Comparison of ENCODE assay signal across 1 cellular context in the genomic region with DNA sequence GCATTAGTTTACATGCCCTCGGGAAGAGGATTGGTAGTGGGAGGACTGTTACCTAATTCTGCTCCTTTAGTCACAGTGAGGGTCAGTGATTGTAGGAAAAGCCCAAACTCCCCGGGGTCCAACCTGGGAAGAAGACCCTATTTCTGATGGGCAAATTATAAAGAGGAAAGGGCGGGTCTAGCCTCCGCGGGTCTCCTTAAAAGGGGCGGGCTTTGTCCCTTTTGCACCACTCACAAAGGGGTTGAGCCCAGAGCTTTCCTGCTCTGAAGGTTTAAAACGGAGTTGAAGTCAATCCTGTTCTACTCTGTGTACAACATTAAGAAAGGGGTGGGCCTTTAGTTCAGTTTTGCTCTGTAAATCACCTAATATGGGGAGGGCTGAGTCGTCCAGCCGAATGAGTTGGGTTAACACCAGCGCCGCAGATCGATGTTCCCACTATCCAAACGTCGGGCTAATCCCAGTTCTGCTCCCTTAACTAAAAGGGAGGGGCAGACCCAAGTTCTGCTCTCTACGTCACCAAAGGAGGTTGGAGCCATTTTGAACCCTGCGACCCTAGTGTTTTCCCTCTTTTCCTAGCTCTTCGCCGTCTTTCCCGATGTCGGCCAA.
TF ChIP-seq lines count a peak whose summit lies in the region.

No MANE protein-coding gene starts in this region.

TF ChIP-seq in HepG2, 621 proteins besides CTCF, POLR2A, EP300 and RAD21 (continued from another document and continues in another):
- TF ChIP-seq, protein P1, sequence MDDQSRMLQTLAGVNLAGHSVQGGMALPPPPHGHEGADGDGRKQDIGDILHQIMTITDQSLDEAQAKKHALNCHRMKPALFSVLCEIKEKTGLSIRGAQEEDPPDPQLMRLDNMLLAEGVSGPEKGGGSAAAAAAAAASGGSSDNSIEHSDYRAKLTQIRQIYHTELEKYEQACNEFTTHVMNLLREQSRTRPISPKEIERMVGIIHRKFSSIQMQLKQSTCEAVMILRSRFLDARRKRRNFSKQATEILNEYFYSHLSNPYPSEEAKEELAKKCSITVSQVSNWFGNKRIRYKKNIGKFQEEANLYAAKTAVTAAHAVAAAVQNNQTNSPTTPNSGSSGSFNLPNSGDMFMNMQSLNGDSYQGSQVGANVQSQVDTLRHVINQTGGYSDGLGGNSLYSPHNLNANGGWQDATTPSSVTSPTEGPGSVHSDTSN (CRISPR knock-in tag; IDR thresholded peaks at IDR 0.05; ENCODE audit: borderline replicate concordance) = no peak
- TF ChIP-seq ZNF264 (CRISPR knock-in tag; IDR thresholded peaks at IDR 0.05) = no peak
- TF ChIP-seq ZNF124 (CRISPR knock-in tag; IDR thresholded peaks at IDR 0.05) = no peak
- no peak for TF ChIP-seq TAF15 (IDR thresholded peaks at IDR 0.05; ENCODE audit: low read depth, low read length, poor library complexity, severe bottlenecking)
- no peak for TF ChIP-seq HNRNPLL (IDR thresholded peaks at IDR 0.05; ENCODE audit: low read depth, low read length, poor library complexity, severe bottlenecking)
- TF ChIP-seq, protein P2, sequence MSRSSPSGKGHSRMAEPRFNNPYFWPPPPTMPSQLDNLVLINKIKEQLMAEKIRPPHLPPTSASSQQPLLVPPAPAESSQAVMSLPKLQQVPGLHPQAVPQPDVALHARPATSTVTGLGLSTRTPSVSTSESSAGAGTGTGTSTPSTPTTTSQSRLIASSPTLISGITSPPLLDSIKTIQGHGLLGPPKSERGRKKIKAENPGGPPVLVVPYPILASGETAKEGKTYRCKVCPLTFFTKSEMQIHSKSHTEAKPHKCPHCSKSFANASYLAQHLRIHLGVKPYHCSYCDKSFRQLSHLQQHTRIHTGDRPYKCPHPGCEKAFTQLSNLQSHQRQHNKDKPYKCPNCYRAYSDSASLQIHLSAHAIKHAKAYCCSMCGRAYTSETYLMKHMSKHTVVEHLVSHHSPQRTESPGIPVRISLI (CRISPR knock-in tag; IDR thresholded peaks at IDR 0.05; ENCODE audit: borderline replicate concordance) = no peak
- TF ChIP-seq MAFF (IDR thresholded peaks at IDR 0.05; ENCODE audit: low read depth, low read length) = no peak
- no peak for TF ChIP-seq ZFP36L1 (CRISPR knock-in tag; IDR thresholded peaks at IDR 0.05)
- TF ChIP-seq, protein P3, sequence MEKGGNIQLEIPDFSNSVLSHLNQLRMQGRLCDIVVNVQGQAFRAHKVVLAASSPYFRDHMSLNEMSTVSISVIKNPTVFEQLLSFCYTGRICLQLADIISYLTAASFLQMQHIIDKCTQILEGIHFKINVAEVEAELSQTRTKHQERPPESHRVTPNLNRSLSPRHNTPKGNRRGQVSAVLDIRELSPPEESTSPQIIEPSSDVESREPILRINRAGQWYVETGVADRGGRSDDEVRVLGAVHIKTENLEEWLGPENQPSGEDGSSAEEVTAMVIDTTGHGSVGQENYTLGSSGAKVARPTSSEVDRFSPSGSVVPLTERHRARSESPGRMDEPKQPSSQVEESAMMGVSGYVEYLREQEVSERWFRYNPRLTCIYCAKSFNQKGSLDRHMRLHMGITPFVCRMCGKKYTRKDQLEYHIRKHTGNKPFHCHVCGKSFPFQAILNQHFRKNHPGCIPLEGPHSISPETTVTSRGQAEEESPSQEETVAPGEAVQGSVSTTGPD (CRISPR knock-in tag; IDR thresholded peaks at IDR 0.05) = no peak
- TF ChIP-seq RNF2 (conservative IDR thresholded peaks at IDR 0.05; ENCODE audit: low read depth) = no peak
- peak; percentile 14; the same call in 1 of the 2 replicates for TF ChIP-seq ZNF12 (CRISPR knock-in tag; IDR thresholded peaks at IDR 0.05)
- TF ChIP-seq ZNF713 (CRISPR knock-in tag; IDR thresholded peaks at IDR 0.05) = no peak
- TF ChIP-seq XBP1 (CRISPR knock-in tag; IDR thresholded peaks at IDR 0.05) = no peak
- TF ChIP-seq, protein P4, sequence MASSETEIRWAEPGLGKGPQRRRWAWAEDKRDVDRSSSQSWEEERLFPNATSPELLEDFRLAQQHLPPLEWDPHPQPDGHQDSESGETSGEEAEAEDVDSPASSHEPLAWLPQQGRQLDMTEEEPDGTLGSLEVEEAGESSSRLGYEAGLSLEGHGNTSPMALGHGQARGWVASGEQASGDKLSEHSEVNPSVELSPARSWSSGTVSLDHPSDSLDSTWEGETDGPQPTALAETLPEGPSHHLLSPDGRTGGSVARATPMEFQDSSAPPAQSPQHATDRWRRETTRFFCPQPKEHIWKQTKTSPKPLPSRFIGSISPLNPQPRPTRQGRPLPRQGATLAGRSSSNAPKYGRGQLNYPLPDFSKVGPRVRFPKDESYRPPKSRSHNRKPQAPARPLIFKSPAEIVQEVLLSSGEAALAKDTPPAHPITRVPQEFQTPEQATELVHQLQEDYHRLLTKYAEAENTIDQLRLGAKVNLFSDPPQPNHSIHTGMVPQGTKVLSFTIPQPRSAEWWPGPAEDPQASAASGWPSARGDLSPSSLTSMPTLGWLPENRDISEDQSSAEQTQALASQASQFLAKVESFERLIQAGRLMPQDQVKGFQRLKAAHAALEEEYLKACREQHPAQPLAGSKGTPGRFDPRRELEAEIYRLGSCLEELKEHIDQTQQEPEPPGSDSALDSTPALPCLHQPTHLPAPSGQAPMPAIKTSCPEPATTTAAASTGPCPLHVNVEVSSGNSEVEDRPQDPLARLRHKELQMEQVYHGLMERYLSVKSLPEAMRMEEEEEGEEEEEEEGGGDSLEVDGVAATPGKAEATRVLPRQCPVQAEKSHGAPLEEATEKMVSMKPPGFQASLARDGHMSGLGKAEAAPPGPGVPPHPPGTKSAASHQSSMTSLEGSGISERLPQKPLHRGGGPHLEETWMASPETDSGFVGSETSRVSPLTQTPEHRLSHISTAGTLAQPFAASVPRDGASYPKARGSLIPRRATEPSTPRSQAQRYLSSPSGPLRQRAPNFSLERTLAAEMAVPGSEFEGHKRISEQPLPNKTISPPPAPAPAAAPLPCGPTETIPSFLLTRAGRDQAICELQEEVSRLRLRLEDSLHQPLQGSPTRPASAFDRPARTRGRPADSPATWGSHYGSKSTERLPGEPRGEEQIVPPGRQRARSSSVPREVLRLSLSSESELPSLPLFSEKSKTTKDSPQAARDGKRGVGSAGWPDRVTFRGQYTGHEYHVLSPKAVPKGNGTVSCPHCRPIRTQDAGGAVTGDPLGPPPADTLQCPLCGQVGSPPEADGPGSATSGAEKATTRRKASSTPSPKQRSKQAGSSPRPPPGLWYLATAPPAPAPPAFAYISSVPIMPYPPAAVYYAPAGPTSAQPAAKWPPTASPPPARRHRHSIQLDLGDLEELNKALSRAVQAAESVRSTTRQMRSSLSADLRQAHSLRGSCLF (CRISPR knock-in tag; IDR thresholded peaks at IDR 0.05; ENCODE audit: borderline replicate concordance) = no peak
- TF ChIP-seq, protein P5, sequence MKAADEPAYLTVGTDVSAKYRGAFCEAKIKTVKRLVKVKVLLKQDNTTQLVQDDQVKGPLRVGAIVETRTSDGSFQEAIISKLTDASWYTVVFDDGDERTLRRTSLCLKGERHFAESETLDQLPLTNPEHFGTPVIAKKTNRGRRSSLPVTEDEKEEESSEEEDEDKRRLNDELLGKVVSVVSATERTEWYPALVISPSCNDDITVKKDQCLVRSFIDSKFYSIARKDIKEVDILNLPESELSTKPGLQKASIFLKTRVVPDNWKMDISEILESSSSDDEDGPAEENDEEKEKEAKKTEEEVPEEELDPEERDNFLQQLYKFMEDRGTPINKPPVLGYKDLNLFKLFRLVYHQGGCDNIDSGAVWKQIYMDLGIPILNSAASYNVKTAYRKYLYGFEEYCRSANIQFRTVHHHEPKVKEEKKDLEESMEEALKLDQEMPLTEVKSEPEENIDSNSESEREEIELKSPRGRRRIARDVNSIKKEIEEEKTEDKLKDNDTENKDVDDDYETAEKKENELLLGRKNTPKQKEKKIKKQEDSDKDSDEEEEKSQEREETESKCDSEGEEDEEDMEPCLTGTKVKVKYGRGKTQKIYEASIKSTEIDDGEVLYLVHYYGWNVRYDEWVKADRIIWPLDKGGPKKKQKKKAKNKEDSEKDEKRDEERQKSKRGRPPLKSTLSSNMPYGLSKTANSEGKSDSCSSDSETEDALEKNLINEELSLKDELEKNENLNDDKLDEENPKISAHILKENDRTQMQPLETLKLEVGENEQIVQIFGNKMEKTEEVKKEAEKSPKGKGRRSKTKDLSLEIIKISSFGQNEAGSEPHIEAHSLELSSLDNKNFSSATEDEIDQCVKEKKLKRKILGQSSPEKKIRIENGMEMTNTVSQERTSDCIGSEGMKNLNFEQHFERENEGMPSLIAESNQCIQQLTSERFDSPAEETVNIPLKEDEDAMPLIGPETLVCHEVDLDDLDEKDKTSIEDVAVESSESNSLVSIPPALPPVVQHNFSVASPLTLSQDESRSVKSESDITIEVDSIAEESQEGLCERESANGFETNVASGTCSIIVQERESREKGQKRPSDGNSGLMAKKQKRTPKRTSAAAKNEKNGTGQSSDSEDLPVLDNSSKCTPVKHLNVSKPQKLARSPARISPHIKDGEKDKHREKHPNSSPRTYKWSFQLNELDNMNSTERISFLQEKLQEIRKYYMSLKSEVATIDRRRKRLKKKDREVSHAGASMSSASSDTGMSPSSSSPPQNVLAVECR (CRISPR knock-in tag; IDR thresholded peaks at IDR 0.05; ENCODE audit: borderline replicate concordance) = 0 out of 2 replicates have a peak, but pooled peaks have one; percentile 66
- TF ChIP-seq ZNF773 (CRISPR knock-in tag; IDR thresholded peaks at IDR 0.05; ENCODE audit: borderline replicate concordance) = no peak
- TF ChIP-seq SYNCRIP (IDR thresholded peaks at IDR 0.05; ENCODE audit: insufficient read depth, low read depth, low read length) = no peak
- TF ChIP-seq, protein P6, sequence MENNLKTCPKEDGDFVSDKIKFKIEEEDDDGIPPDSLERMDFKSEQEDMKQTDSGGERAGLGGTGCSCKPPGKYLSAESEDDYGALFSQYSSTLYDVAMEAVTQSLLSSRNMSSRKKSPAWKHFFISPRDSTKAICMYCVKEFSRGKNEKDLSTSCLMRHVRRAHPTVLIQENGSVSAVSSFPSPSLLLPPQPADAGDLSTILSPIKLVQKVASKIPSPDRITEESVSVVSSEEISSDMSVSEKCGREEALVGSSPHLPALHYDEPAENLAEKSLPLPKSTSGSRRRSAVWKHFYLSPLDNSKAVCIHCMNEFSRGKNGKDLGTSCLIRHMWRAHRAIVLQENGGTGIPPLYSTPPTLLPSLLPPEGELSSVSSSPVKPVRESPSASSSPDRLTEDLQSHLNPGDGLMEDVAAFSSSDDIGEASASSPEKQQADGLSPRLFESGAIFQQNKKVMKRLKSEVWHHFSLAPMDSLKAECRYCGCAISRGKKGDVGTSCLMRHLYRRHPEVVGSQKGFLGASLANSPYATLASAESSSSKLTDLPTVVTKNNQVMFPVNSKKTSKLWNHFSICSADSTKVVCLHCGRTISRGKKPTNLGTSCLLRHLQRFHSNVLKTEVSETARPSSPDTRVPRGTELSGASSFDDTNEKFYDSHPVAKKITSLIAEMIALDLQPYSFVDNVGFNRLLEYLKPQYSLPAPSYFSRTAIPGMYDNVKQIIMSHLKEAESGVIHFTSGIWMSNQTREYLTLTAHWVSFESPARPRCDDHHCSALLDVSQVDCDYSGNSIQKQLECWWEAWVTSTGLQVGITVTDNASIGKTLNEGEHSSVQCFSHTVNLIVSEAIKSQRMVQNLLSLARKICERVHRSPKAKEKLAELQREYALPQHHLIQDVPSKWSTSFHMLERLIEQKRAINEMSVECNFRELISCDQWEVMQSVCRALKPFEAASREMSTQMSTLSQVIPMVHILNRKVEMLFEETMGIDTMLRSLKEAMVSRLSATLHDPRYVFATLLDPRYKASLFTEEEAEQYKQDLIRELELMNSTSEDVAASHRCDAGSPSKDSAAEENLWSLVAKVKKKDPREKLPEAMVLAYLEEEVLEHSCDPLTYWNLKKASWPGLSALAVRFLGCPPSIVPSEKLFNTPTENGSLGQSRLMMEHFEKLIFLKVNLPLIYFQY (CRISPR knock-in tag; IDR thresholded peaks at IDR 0.05; ENCODE audit: borderline replicate concordance) = 0 out of 2 replicates have a peak, but pooled peaks have one; percentile 54
- TF ChIP-seq ZNF441 (CRISPR knock-in tag; IDR thresholded peaks at IDR 0.05; ENCODE audit: borderline replicate concordance) = peak; percentile 19; the same call in 1 of the 2 replicates
- TF ChIP-seq LCORL (IDR thresholded peaks at IDR 0.05) = no peak
- TF ChIP-seq LCORL (CRISPR knock-in tag; IDR thresholded peaks at IDR 0.05) = no peak
- TF ChIP-seq, protein P7, sequence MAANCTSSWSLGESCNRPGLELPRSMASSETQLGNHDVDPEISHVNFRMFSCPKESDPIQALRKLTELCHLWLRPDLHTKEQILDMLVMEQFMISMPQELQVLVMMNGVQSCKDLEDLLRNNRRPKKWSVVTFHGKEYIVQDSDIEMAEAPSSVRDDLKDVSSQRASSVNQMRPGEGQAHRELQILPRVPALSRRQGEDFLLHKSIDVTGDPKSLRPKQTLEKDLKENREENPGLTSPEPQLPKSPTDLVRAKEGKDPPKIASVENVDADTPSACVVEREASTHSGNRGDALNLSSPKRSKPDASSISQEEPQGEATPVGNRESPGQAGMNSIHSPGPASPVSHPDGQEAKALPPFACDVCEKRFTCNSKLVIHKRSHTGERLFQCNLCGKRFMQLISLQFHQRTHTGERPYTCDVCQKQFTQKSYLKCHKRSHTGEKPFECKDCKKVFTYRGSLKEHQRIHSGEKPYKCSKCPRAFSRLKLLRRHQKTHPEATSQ (CRISPR knock-in tag; IDR thresholded peaks at IDR 0.05; ENCODE audit: borderline replicate concordance) = no peak
- no peak for TF ChIP-seq HOXD1 (CRISPR knock-in tag; IDR thresholded peaks at IDR 0.05)
- no peak for TF ChIP-seq ZNF333 (CRISPR knock-in tag; IDR thresholded peaks at IDR 0.05; ENCODE audit: borderline replicate concordance)
- TF ChIP-seq FOXC1 (CRISPR knock-in tag; IDR thresholded peaks at IDR 0.05; ENCODE audit: borderline replicate concordance) = peak; percentile 74; the same call in 1 of the 2 replicates
- peak; percentile 67; the same call in 1 of the 2 replicates for TF ChIP-seq KDM3A (CRISPR knock-in tag; IDR thresholded peaks at IDR 0.05; ENCODE audit: low read depth)
- TF ChIP-seq, protein P8, sequence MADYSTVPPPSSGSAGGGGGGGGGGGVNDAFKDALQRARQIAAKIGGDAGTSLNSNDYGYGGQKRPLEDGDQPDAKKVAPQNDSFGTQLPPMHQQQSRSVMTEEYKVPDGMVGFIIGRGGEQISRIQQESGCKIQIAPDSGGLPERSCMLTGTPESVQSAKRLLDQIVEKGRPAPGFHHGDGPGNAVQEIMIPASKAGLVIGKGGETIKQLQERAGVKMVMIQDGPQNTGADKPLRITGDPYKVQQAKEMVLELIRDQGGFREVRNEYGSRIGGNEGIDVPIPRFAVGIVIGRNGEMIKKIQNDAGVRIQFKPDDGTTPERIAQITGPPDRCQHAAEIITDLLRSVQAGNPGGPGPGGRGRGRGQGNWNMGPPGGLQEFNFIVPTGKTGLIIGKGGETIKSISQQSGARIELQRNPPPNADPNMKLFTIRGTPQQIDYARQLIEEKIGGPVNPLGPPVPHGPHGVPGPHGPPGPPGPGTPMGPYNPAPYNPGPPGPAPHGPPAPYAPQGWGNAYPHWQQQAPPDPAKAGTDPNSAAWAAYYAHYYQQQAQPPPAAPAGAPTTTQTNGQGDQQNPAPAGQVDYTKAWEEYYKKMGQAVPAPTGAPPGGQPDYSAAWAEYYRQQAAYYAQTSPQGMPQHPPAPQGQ (CRISPR knock-in tag; IDR thresholded peaks at IDR 0.05; ENCODE audit: borderline replicate concordance) = no peak
- no peak for TF ChIP-seq BRD4 (CRISPR knock-in tag; IDR thresholded peaks at IDR 0.05)
- TF ChIP-seq, protein P9, sequence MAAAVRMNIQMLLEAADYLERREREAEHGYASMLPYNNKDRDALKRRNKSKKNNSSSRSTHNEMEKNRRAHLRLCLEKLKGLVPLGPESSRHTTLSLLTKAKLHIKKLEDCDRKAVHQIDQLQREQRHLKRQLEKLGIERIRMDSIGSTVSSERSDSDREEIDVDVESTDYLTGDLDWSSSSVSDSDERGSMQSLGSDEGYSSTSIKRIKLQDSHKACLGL (CRISPR knock-in tag; IDR thresholded peaks at IDR 0.05) = no peak
- TF ChIP-seq SIN3A (IDR thresholded peaks at IDR 0.05; ENCODE audit: borderline replicate concordance, low read depth, low read length) = no peak
- no peak for TF ChIP-seq ATAD3A (CRISPR knock-in tag; IDR thresholded peaks at IDR 0.05)
